In genomic region chr1:9041116-9041779, GRCh38 we compare ENCODE assay signal across 32 cellular contexts. TPM values are rescaled to one million over a fixed set of nuclear protein-coding genes. Genes with fewer than 3 reads are reported as not detected.
"Had no signal": no experiment of that assay in that cellular context is flagged by ENCODE, and none has a peak within 500 bp of the region (broad histone marks: within the 10 kb centered on the region; RNA-seq: fewer than 3 reads in every experiment).

No MANE protein-coding gene starts in this region.

- FAIRE-seq: endometrium, islet of Langerhans had no signal

- H3K9ac ChIP-seq: parathyroid adenoma had no signal

- H3K36me3 ChIP-seq: left ventricle myocardium inferior, prostate gland, right atrium auricular region, tibial artery had no signal

- H3K4me3 ChIP-seq: esophagus squamous epithelium, heart right ventricle, left ventricle myocardium inferior, lung, prostate gland, right atrium auricular region, smooth muscle cell, testis, tibial artery had no signal

- ATAC-seq: effector memory CD8-positive, alpha-beta T cell; heart right ventricle; left colon; natural killer cell; sciatic nerve; stimulated activated effector memory CD8-positive, alpha-beta T cell treated with anti-CD3 and anti-CD28 coated beads, Interleukin-12 subunit alpha, Interleukin-12 subunit beta, amount 100 ng/mL, for 72 hours; stimulated activated naive CD8-positive, alpha-beta T cell treated with anti-CD3 and anti-CD28 coated beads, Interleukin-15, Interleukin-2, amounts not matched to agents 100 U/mL and 50 U/mL, for 24 hours had no signal

- DNase-seq: cortex of kidney; effector memory CD8-positive, alpha-beta T cell; erythroblast; esophagus squamous epithelium; foreskin melanocyte; glutamatergic neuron; heart right ventricle; hippocampal formation; kidney glomerular epithelial cell; left colon; left ventricle myocardium inferior; natural killer cell; stimulated activated CD4-positive, alpha-beta T cell treated with anti-CD3 and anti-CD28 coated beads, Interleukin-2, amount 100 ng/mL, for 24 hours; stimulated activated CD4-positive, alpha-beta T cell treated with anti-CD3 and anti-CD28 coated beads, Interleukin-4, amount 100 ng/mL, for 24 hours; stimulated activated naive CD8-positive, alpha-beta T cell treated with anti-CD3 and anti-CD28 coated beads, Interleukin-15, Interleukin-2, amounts not matched to agents 100 U/mL and 50 U/mL, for 24 hours; substantia nigra; testis; tibial artery had no signal

- H3K4me1 ChIP-seq: heart right ventricle, left ventricle myocardium inferior, parathyroid adenoma, prostate gland, right atrium auricular region, testis had no signal

- H3K27ac ChIP-seq: esophagus squamous epithelium, heart right ventricle, left ventricle myocardium inferior, neutrophil, parathyroid adenoma, prostate gland, right atrium auricular region, testis, tibial artery had no signal

- H3K9me3 ChIP-seq: esophagus squamous epithelium, heart right ventricle, left ventricle myocardium inferior, neutrophil, prostate gland, right atrium auricular region, testis, tibial artery had no signal

RNA-seq across cellular contexts. Expression of gene SLC2A7, which starts 15.0 kb away (rescaled TPM):
- total RNA-seq: left colon, left ventricle myocardium inferior, lung, mononuclear cell, natural killer cell, omental fat pad, prostate gland, right atrium auricular region, sciatic nerve, smooth muscle cell, urinary bladder had no signal
- polyA plus RNA-seq: heart right ventricle, neural cell, smooth muscle cell, urinary bladder had no signal

RNA-seq across cellular contexts. Expression of gene SLC2A5, which starts 28.2 kb away (rescaled TPM):
- total RNA-seq: natural killer cell had no signal
- polyA plus RNA-seq: neural cell, smooth muscle cell had no signal
